ENCODE assay signal across 8 cellular contexts in the genomic region with DNA sequence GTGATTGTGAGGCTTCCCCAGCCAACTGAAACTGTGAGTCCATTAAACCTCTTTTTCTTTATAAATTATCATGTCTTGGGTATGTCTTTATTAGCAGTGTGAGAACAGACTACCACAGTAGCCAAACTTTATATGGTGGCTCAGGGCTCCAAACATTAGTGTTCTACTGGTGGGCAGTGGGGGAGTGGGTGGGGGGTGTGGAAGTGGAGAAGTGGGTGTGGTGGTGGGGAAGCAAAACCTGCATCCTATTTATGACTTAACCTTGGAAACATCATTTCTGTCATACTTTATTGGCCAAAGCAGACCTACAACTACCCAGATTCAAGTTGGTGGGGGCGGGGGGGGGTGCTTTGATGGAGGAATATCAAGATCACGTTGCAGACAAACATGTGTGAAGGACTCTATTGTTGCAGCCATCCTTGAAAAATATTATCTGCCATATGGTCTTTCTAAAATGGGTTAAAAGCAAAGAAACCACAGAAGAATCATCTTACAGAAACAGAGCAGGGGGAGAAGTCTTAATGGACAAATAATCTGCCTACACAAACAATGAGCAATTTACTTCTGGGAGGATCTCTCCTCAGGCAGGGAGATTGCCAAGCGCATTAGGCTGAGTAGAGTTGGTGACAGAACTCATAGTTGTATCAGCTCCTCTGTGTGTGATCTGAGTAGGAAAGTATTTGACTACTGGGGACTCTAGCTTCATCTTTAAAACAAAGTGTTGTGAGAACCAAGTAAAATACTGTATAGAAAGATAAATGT. TPM values are rescaled to one million over a fixed set of nuclear protein-coding genes. Genes with fewer than 3 reads are reported as not detected.
A peak's percentile ranks its signal among the peaks of the same experiment; 100 is the strongest.
DNase-seq lines count a peak whose midpoint lies in the region; ATAC-seq, FAIRE-seq and TF ChIP-seq lines count a peak whose summit lies in the region.
"Had no signal": no experiment of that assay in that cellular context is flagged by ENCODE, and none has a peak within 500 bp of the region (broad histone marks: within the 10 kb centered on the region; RNA-seq: fewer than 3 reads in every experiment).

No MANE protein-coding gene starts in this region.

- no TSS peak for BruUV-seq in K562 (replicated peaks; lab: Mats Ljungman, UMichigan)

- intact Hi-C loops in K562 (cut with micrococcal nuclease): no loop called here

- peak overlapping the region; percentile 84; the same call in 2 of the 3 replicates for H3K27ac ChIP-seq in K562 (ENCODE audit: extremely low read depth, low read depth, low read length)

- H3K4me3 Mint-ChIP-seq in nephron progenitor cell: peak overlapping the region; percentile 94

- TF ChIP-seq RAD21 in K562 (CRISPR knock-in tag; conservative IDR thresholded peaks at IDR 0.05 in 1 of 2, IDR thresholded peaks at IDR 0.05 in 1 of 2): no peak

- 61% methylated on average over 3 of the region's 3 CpGs for WGBS in K562 (ENCODE audit: insufficient coverage, low coverage, missing lambda C conversion rate)

- H4K20me1 ChIP-seq in K562 (replicated peaks; ENCODE audit: control insufficient read depth, insufficient read depth, low read length): no peaks in the 10 kb centered on the region

- H3K27me3 Mint-ChIP-seq in nephron progenitor cell (ENCODE audit: low read depth, poor library complexity): peaks cover 6% of the 10 kb centered on the region

- in situ Hi-C loops in K562 (cut with MboI): no loop called here

- CTCF ChIA-PET in K562 (lab: Yijun Ruan, JAX; ENCODE audit: low intra/inter-chr PET ratio): no interaction called here

- peaks cover 20% of the 10 kb centered on the region; the same call in 1 of the 3 replicates for H3K36me3 ChIP-seq in K562 (ENCODE audit: control insufficient read depth, insufficient read depth, low read length)

- DNase-seq in Daoy (ENCODE audit: low read depth) (peak; percentile 51), LHCN-M2 (ENCODE audit: low read depth) (peak; percentile 29), K562 (ENCODE audit: extremely low read depth in 1 of 4, low spot score in 3 of 4) (peak in 1 of 4 experiments; percentile 15), nephron progenitor cell (no peak), NCI-H524 (lab: John Stamatoyannopoulos, UW) (no peak)
- DNase-seq: activated effector memory CD4-positive, alpha-beta T cell treated with Interleukin-2 at 50 U/mL for 16 hours had no signal

- H2AFZ ChIP-seq in K562 (ENCODE audit: low read depth, low read length): peak overlapping the region; percentile 94

- ATAC-seq in K562: no peak
- ATAC-seq in GM21825 (IDR thresholded peaks at IDR 0.05; ENCODE audit: unreplicated experiment): no peak
- ATAC-seq in GM21390 (IDR thresholded peaks at IDR 0.05; ENCODE audit: unreplicated experiment): no peak

- H3K9me1 ChIP-seq in K562 (ENCODE audit: control insufficient read depth, insufficient read depth, low read length): no peaks in the 10 kb centered on the region

- peak overlapping the region; percentile 99 for H3K4me2 ChIP-seq in K562 (ENCODE audit: insufficient read depth, low read length)

- peak overlapping the region; percentile 95; the same call in 1 of the 2 replicates for H3K4me3 ChIP-seq in K562

- peak; percentile 19 for FAIRE-seq in K562 (lab: Jason Lieb, UNC)

- peaks cover 0 to 3% of the 10 kb centered on the region in 2 experiments; a peak in 1 of 5 replicates for H3K27me3 ChIP-seq in K562 (ENCODE audit: control insufficient read depth in 2 of 2, insufficient read depth in 2 of 2, low read length in 2 of 2)

- peaks cover 29% of the 10 kb centered on the region for H3K4me1 Mint-ChIP-seq in nephron progenitor cell

- H3K79me2 ChIP-seq in K562 (ENCODE audit: control insufficient read depth, insufficient read depth, low read length): peaks cover 34% of the 10 kb centered on the region

- TF ChIP-seq POLR2A in K562 (conservative IDR thresholded peaks at IDR 0.05): no peak

- H3K4me1 ChIP-seq in K562 (replicated peaks in 1 of 2; ENCODE audit: control insufficient read depth in 2 of 2, insufficient read depth in 2 of 2, low read length in 2 of 2): peaks cover 7 to 11% of the 10 kb centered on the region in 2 experiments; a peak in 4 of 5 replicates

- TF ChIP-seq EP300 in K562 (IDR thresholded peaks at IDR 0.05; ENCODE audit: low read length): no peak

- no peak overlapping the region for H3K27ac Mint-ChIP-seq in nephron progenitor cell

- POLR2A ChIA-PET in K562 (lab: Yijun Ruan, JAX): interaction anchor here (1.0 to 1.4 kb wide), 5 partner anchors 8 to 202 kb away, joined by 3 to 6 read pairs (median 3); no protein-coding TSS in a partner anchor

- H3K9me3 ChIP-seq in K562 (replicated peaks; ENCODE audit: control insufficient read depth, insufficient read depth, low read depth, low read length): no peaks in the 10 kb centered on the region

- H3K9ac ChIP-seq in K562 (ENCODE audit: insufficient read depth in 1 of 2, low read depth in 2 of 2, low read length in 2 of 2): peak overlapping the region in 1 of 2 experiments; percentile 86; a peak in 1 of 4 replicates

- TF ChIP-seq CTCF in K562 (IDR thresholded peaks at IDR 0.05 in 2 of 3, conservative IDR thresholded peaks at IDR 0.05 in 1 of 3; ENCODE audit: insufficient read depth in 2 of 3, low read depth in 1 of 3, low read length in 3 of 3): no peak
- TF ChIP-seq CTCF in nephron progenitor cell (IDR thresholded peaks at IDR 0.05): no peak

- H3K36me3 Mint-ChIP-seq in nephron progenitor cell (ENCODE audit: low read depth): peaks cover 12% of the 10 kb centered on the region

- peaks cover 11% of the 10 kb centered on the region for H3K9me3 Mint-ChIP-seq in nephron progenitor cell

TF ChIP-seq in K562, 482 proteins besides CTCF, POLR2A, EP300 and RAD21:
- no peak for TF ChIP-seq IRF2 (CRISPR knock-in tag; IDR thresholded peaks at IDR 0.05)
- no peak for TF ChIP-seq C11orf30 (IDR thresholded peaks at IDR 0.05; ENCODE audit: low read depth)
- TF ChIP-seq ZNF518B (CRISPR knock-in tag; IDR thresholded peaks at IDR 0.05): no peak
- no peak for TF ChIP-seq MED1 (CRISPR knock-in tag; IDR thresholded peaks at IDR 0.05; ENCODE audit: borderline replicate concordance)
- TF ChIP-seq FOXA3 (CRISPR knock-in tag; conservative IDR thresholded peaks at IDR 0.05 in 1 of 2, IDR thresholded peaks at IDR 0.05 in 1 of 2): no peak
- no peak for TF ChIP-seq BRD9 (IDR thresholded peaks at IDR 0.05; ENCODE audit: low read depth, partially characterized antibody)

RNA-seq across cellular contexts. Expression of gene PWP1, which starts 1.4 kb away (rescaled TPM):
- 142 and 255 TPM in 2 replicates for total RNA-seq in Daoy (2014; rRNA removed; shearing (Covaris generic))
- total RNA-seq in LHCN-M2 (2014; rRNA removed) (99.9 and 153 TPM in 2 replicates), K562 (2014; rRNA removed) (128 and 147 TPM in 2 replicates), K562 (2014; rRNA removed; fragmentation: Illumina TruSeq; extraction: Trizol) (96.3 and 105 TPM in 2 replicates), K562 (2015; rRNA removed; fragmentation: Illumina TruSeq; extraction: Trizol) (79.9 and 82.3 TPM in 2 replicates), K562 (2021) (61.6 and 62.0 TPM in 2 replicates)
- polyA plus RNA-seq in LHCN-M2 (2012): 56.5 TPM
- total RNA-seq in K562 (2011; cell fraction: chromatin; rRNA removed; ENCODE audit: low replicate concordance): 53.1 and 87.3 TPM in 2 replicates
- 27.2 and 28.4 TPM in 2 replicates for total RNA-seq in K562 (2011; cell fraction: nucleolus; rRNA removed)
- 25.3 and 37.4 TPM in 2 replicates for total RNA-seq in K562 (2011; cell fraction: nucleoplasm; rRNA removed)
- polyA plus RNA-seq in K562 (2011; rRNA removed) (74.1 and 130 TPM in 2 replicates), K562 (2014; fragmentation: Illumina TruSeq; extraction: Trizol) (93.5 and 111 TPM in 2 replicates), K562 (2014; fragmentation: Nextera tagmentation; extraction: Ambion mirVana) (100 to 1,000 TPM; 267 to 401 TPM), K562 (2014; rRNA removed) (76.7 and 78.3 TPM in 2 replicates)
- polyA plus RNA-seq in K562 (2011; cell fraction: cytosol; rRNA removed): 42.2 and 78.7 TPM in 2 replicates
- polyA plus RNA-seq in K562 (2011; cell fraction: nucleus; rRNA removed): 33.2 and 39.5 TPM in 2 replicates
- 31.2 and 61.0 TPM in 2 replicates for polyA plus RNA-seq in K562 (2012)
- 107 and 157 TPM in 2 replicates for polyA minus RNA-seq in K562 (2011; rRNA and poly(A)+ RNA removed)
- 44.9 and 48.8 TPM in 2 replicates for polyA minus RNA-seq in K562 (2011; cell fraction: cytosol; rRNA and poly(A)+ RNA removed)
- 21.3 and 33.4 TPM in 2 replicates for polyA minus RNA-seq in K562 (2011; cell fraction: nucleus; rRNA and poly(A)+ RNA removed)

Comparison
In these comparisons a context has a peak if more than half of its experiments do, and no peak if none do; other contexts are left out.
1. DNase-seq: peak in Daoy (single experiment) and LHCN-M2 (single experiment); none in nephron progenitor cell (single experiment) and NCI-H524 (0 of 2).